ENCODE assay signal across 10 cellular contexts in the genomic region with DNA sequence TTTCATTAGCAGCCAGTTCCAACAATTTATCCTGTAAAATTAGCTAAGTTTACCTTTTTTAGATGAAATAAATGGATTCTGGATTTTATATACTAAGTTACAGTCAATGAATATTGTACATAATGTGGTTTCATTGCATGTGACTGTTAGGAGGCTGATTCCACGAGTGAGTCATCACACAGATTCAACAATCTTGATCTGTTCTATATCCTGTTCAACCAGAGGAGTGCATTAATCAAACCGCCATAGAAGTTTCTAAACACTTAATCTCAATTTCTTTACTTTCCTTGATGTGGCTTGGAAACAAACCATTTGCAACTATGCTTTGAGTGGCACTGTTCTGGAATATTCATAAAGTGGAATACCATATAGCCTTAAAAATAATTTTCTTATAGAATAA. TPM values are rescaled to one million over a fixed set of nuclear protein-coding genes. Genes with fewer than 3 reads are reported as not detected.
DNase-seq lines count a peak whose midpoint lies in the region; ATAC-seq, FAIRE-seq and TF ChIP-seq lines count a peak whose summit lies in the region.
"Had no signal": no experiment of that assay in that cellular context is flagged by ENCODE, and none has a peak within 500 bp of the region (broad histone marks: within the 10 kb centered on the region; RNA-seq: fewer than 3 reads in every experiment).

No MANE protein-coding gene starts in this region.

- H3K4me1 ChIP-seq in stomach, result peaks cover 0 to 45% (median 3%) of the 10 kb centered on the region in 4 donors
- H3K4me1 ChIP-seq: Caco-2 had no signal

- H3K9me3 ChIP-seq in stomach, result no peaks in the 10 kb centered on the region
- H3K9me3 ChIP-seq: Caco-2 had no signal

- peak; percentile 91 for FAIRE-seq in RCC 7860 (lab: Jason Lieb, UNC)

- H3K36me3 Mint-ChIP-seq in activated naive CD4-positive, alpha-beta T cell treated with anti-CD3 and anti-CD28 coated beads, Interleukin-2, amount 50 U/mL, for 72 hours, result peaks cover 0 to 7% of the 10 kb centered on the region in 2 donors

- ATAC-seq in activated naive CD4-positive, alpha-beta T cell treated with anti-CD3 and anti-CD28 coated beads, Interleukin-2, amount 50 U/mL, for 72 hours, result peak; percentile 74 to 81
- ATAC-seq in GM19328 (IDR thresholded peaks at IDR 0.05; ENCODE audit: unreplicated experiment), result no peak
- ATAC-seq: Right ventricle myocardium inferior had no signal

- no peak for DNase-seq in activated naive CD4-positive, alpha-beta T cell treated with anti-CD3 and anti-CD28 coated beads, Interleukin-2, amount 50 U/mL, for 72 hours (ENCODE audit: low spot score in 2 of 2)
- no peak for DNase-seq in activated naive CD4-positive, alpha-beta T cell treated with Interleukin-2 at 50 U/mL for 16 hours
- DNase-seq in RCC 7860 (ENCODE audit: low spot score) (peak; percentile 64), erythroblast (lab: John Stamatoyannopoulos, UW) (peak; percentile 44 to 58), stromal cell of bone marrow (ENCODE audit: low read depth) (peak; percentile 55), GM10248 (ENCODE audit: extremely low spot score) (no peak), stomach (no peak)
- DNase-seq: Caco-2 had no signal

- H3K27ac Mint-ChIP-seq in activated naive CD4-positive, alpha-beta T cell treated with anti-CD3 and anti-CD28 coated beads, Interleukin-2, amount 50 U/mL, for 72 hours, result no peak overlapping the region

- H3K27ac ChIP-seq in stomach, result no peak overlapping the region

- no peak for TF ChIP-seq POLR2A in erythroblast (IDR thresholded peaks at IDR 0.05; ENCODE audit: low read length)
- TF ChIP-seq POLR2A in stomach (IDR thresholded peaks at IDR 0.05), result no peak

- intact Hi-C loops in stomach (cut with DNase I; ENCODE audit: low total_unique reads), result no loop called here

- TF ChIP-seq EP300 in stomach (IDR thresholded peaks at IDR 0.05), result no peak

- TF ChIP-seq CTCF in GM10248 (IDR thresholded peaks at IDR 0.05; ENCODE audit: control extremely low read depth, extremely low read depth, low read depth, missing control alignments) (no peak), stomach (IDR thresholded peaks at IDR 0.05) (no peak)

- WGBS in stomach, 5 donors, result 20 to 43% (median 27%) methylated on average over 2 of the region's 2 CpGs

- no peak overlapping the region for H3K4me3 ChIP-seq in stomach

- CTCF ChIA-PET in GM10248 (lab: Yijun Ruan, JAX), result interaction anchor here (1.6 to 1.8 kb wide), 3 partner anchors 8 to 16 kb away, joined by 4 to 5 read pairs (median 5); no protein-coding TSS in a partner anchor

- H3K36me3 ChIP-seq in stomach, result peaks cover 0 to 14% (median 7%) of the 10 kb centered on the region in 4 donors

- POLR2A ChIA-PET in GM10248 (lab: Yijun Ruan, JAX), result no interaction called here

- no peaks in the 10 kb centered on the region for H3K27me3 ChIP-seq in stomach

- H3K9me3 Mint-ChIP-seq in activated naive CD4-positive, alpha-beta T cell treated with anti-CD3 and anti-CD28 coated beads, Interleukin-2, amount 50 U/mL, for 72 hours, result no peaks in the 10 kb centered on the region

RNA-seq across cellular contexts. Expression of gene DNAJC13, which starts 15.3 kb away (rescaled TPM):
- 10 to 100 TPM; 34.3 to 43.1 TPM for total RNA-seq in activated naive CD4-positive, alpha-beta T cell treated with anti-CD3 and anti-CD28 coated beads, Interleukin-2, amount 50 U/mL, for 72 hours
- 100 to 1,000 TPM in 1 of 5 donors, 10 to 100 TPM in 4; 35.0 to 197 (median 58.8) TPM for total RNA-seq in stomach
- 1 to 10 TPM; 6.5 to 8.9 (median 8.1) TPM for polyA plus RNA-seq in stomach

Comparison
In these comparisons a context has a peak if more than half of its experiments do, and no peak if none do; other contexts are left out.
1. DNase-seq: peak in RCC 7860 (single experiment), erythroblast (2 of 2) and stromal cell of bone marrow (single experiment); none in activated naive CD4-positive, alpha-beta T cell treated with anti-CD3 and anti-CD28 coated beads, Interleukin-2, amount 50 U/mL, for 72 hours (0 of 2), activated naive CD4-positive, alpha-beta T cell treated with Interleukin-2 at 50 U/mL for 16 hours (single experiment), GM10248 (single experiment) and stomach (single experiment).